ENCODE assay signal across 1 cellular context in genomic region chr10:133190225-133190624, GRCh38.
TF ChIP-seq lines count a peak whose summit lies in the region.

No MANE protein-coding gene starts in this region.

TF ChIP-seq in HepG2, 621 proteins besides CTCF, POLR2A, EP300 and RAD21:
- TF ChIP-seq TMF1 (CRISPR knock-in tag; IDR thresholded peaks at IDR 0.05; ENCODE audit: low read depth) (no peak), TFDP1 (CRISPR knock-in tag; IDR thresholded peaks at IDR 0.05; ENCODE audit: borderline replicate concordance) (no peak), ZSCAN21 (CRISPR knock-in tag; IDR thresholded peaks at IDR 0.05; ENCODE audit: borderline replicate concordance) (peak; percentile 99)
TF ChIP-seq in HepG2: peak in this region for 1.
